ENCODE assay signal across 20 cellular contexts in the genomic region with DNA sequence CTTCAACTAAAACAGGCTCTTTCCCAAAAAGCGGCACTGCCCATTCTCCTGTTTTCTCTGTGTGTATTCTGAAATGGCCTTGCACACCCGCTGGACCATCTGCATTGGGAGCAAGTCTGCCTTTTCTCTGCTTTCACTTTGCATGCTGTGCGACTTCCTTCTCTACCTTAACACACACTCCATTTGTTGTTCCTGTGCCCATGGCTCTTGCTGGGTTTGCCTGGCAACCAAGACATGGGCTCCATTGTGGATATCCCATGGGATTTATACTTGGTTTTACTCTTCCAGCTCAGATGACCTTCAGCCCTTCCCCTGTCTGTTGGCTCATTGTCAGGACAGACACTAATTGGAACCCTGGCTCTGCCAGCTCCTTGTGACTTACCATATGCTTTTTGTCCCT.
"Had no signal": no experiment of that assay in that cellular context is flagged by ENCODE, and none has a peak within 500 bp of the region (broad histone marks: within the 10 kb centered on the region; RNA-seq: fewer than 3 reads in every experiment).

No MANE protein-coding gene starts in this region.

- H3K27ac ChIP-seq: left ventricle myocardium inferior, ovary, right atrium auricular region, right lobe of liver, tibial nerve, upper lobe of left lung, vagina had no signal

- H3K36me3 ChIP-seq: left ventricle myocardium inferior, ovary, right atrium auricular region, right lobe of liver, tibial nerve, upper lobe of left lung, vagina had no signal

- H3K4me1 ChIP-seq: left ventricle myocardium inferior, right atrium auricular region, right lobe of liver, tibial nerve, upper lobe of left lung, vagina had no signal

- H3K4me2 ChIP-seq: smooth muscle cell had no signal

- H3K27me3 ChIP-seq: ovary, right atrium auricular region, right lobe of liver, tibial nerve, upper lobe of left lung, vagina had no signal

- H3K9me3 ChIP-seq: ovary, right atrium auricular region, right lobe of liver, upper lobe of left lung, vagina had no signal

- DNase-seq: islet precursor cell; left ventricle myocardium inferior; mesendoderm; naive B cell; natural killer cell; nephron progenitor cell; ovary; right lobe of liver; stimulated activated CD4-positive, alpha-beta T cell treated with anti-CD3 and anti-CD28 coated beads, Interleukin-1b, Interleukin-23, amount 100 ng/mL, for 48 hours; stimulated activated CD4-positive, alpha-beta T cell treated with anti-CD3 and anti-CD28 coated beads, Interleukin-2, amount 100 ng/mL, for 48 hours; stimulated activated CD4-positive, alpha-beta T cell treated with anti-CD3 and anti-CD28 coated beads, Interleukin-4, amount 100 ng/mL, for 4 hours; stimulated activated CD8-positive, alpha-beta memory T cell treated with anti-CD3 and anti-CD28 coated beads, Interleukin-4, amount 100 ng/mL, for 48 hours; stimulated activated naive CD4-positive, alpha-beta T cell treated with Interleukin-2 at 50 U/mL for 16 hours; stimulated activated naive CD8-positive, alpha-beta T cell treated with anti-CD3 and anti-CD28 coated beads, Interleukin-15, amount 100 ng/mL, for 72 hours; upper lobe of left lung had no signal

- H3K4me3 ChIP-seq: left ventricle myocardium inferior, lung, ovary, right atrium auricular region, right lobe of liver, smooth muscle cell, tibial nerve, upper lobe of left lung, vagina had no signal
